In genomic region chr15:80317389-80318169, GRCh38 we compare ENCODE assay signal across 11 cellular contexts.
A peak's percentile ranks its signal among the peaks of the same experiment; 100 is the strongest.
DNase-seq lines count a peak whose midpoint lies in the region; ATAC-seq and TF ChIP-seq lines count a peak whose summit lies in the region.
"Had no signal": no experiment of that assay in that cellular context is flagged by ENCODE, and none has a peak within 500 bp of the region (broad histone marks: within the 10 kb centered on the region; RNA-seq: fewer than 3 reads in every experiment).

No MANE protein-coding gene starts in this region.

- peak overlapping the region; percentile 49 for H3K27ac Mint-ChIP-seq in stimulated activated naive CD8-positive, alpha-beta T cell treated with anti-CD3 and anti-CD28 coated beads, Interleukin-15, Interleukin-2, amounts not matched to agents 100 ng/mL and 50 ng/mL, for 24 hours
- peak overlapping the region in 1 of 2 donors; percentile 95 for H3K27ac Mint-ChIP-seq in stimulated activated naive CD8-positive, alpha-beta T cell treated with anti-CD3 and anti-CD28 coated beads, Interleukin-15, amount 100 ng/mL, for 72 hours
- H3K27ac Mint-ChIP-seq: CD4-positive, CD25-positive, alpha-beta regulatory T cell had no signal

- peak overlapping the region; percentile 1 for H3K27ac ChIP-seq in right cardiac atrium (ENCODE audit: low read length)
- H3K27ac ChIP-seq: neutrophil had no signal

- no peaks in the 10 kb centered on the region for H3K9me3 Mint-ChIP-seq in stimulated activated naive CD8-positive, alpha-beta T cell treated with anti-CD3 and anti-CD28 coated beads, Interleukin-15, Interleukin-2, amounts not matched to agents 100 ng/mL and 50 ng/mL, for 24 hours
- H3K9me3 Mint-ChIP-seq in stimulated activated naive CD8-positive, alpha-beta T cell treated with anti-CD3 and anti-CD28 coated beads, Interleukin-15, amount 100 ng/mL, for 72 hours = no peaks in the 10 kb centered on the region
- H3K9me3 Mint-ChIP-seq: CD4-positive, CD25-positive, alpha-beta regulatory T cell had no signal

- no peaks in the 10 kb centered on the region for H3K36me3 Mint-ChIP-seq in stimulated activated naive CD8-positive, alpha-beta T cell treated with anti-CD3 and anti-CD28 coated beads, Interleukin-15, Interleukin-2, amounts not matched to agents 100 ng/mL and 50 ng/mL, for 24 hours (ENCODE audit: low read depth)
- H3K36me3 Mint-ChIP-seq: CD4-positive, CD25-positive, alpha-beta regulatory T cell had no signal

- H3K9me3 ChIP-seq in right cardiac atrium (ENCODE audit: control insufficient read depth, low read length) = no peaks in the 10 kb centered on the region
- H3K9me3 ChIP-seq: neutrophil had no signal

- no peaks in the 10 kb centered on the region for H3K4me1 Mint-ChIP-seq in stimulated activated naive CD8-positive, alpha-beta T cell treated with anti-CD3 and anti-CD28 coated beads, Interleukin-15, Interleukin-2, amounts not matched to agents 100 ng/mL and 50 ng/mL, for 24 hours (ENCODE audit: low read depth)
- H3K4me1 Mint-ChIP-seq in stimulated activated naive CD8-positive, alpha-beta T cell treated with anti-CD3 and anti-CD28 coated beads, Interleukin-15, amount 100 ng/mL, for 72 hours = no peaks in the 10 kb centered on the region
- H3K4me1 Mint-ChIP-seq: CD4-positive, CD25-positive, alpha-beta regulatory T cell had no signal

- no peak overlapping the region for H3K4me3 Mint-ChIP-seq in stimulated activated naive CD8-positive, alpha-beta T cell treated with anti-CD3 and anti-CD28 coated beads, Interleukin-15, Interleukin-2, amounts not matched to agents 100 ng/mL and 50 ng/mL, for 24 hours
- no peak overlapping the region for H3K4me3 Mint-ChIP-seq in stimulated activated naive CD8-positive, alpha-beta T cell treated with anti-CD3 and anti-CD28 coated beads, Interleukin-15, amount 100 ng/mL, for 72 hours

- DNase-seq in stimulated activated naive CD8-positive, alpha-beta T cell treated with anti-CD3 and anti-CD28 coated beads, Interleukin-15, amount 100 ng/mL, for 72 hours = no peak
- DNase-seq in astrocyte of the spinal cord (ENCODE audit: low read depth, low spot score) (peak; percentile 72), right cardiac atrium (peak; percentile 64 to 72 (median 65)), HT-29 (ENCODE audit: low spot score) (no peak), GM13977 (ENCODE audit: low spot score) (no peak)
- DNase-seq in activated CD4-positive, CD25-positive, alpha-beta regulatory T cell treated with anti-CD3 and anti-CD28 coated beads, Interleukin-2, amount 50 U/mL, for 72 hours = no peak
- DNase-seq: CD4-positive, CD25-positive, alpha-beta regulatory T cell; NCI-H1092 had no signal

- in situ Hi-C loops in astrocyte of the spinal cord (cut with HindIII; ENCODE audit: low sequenced_read_pairs) (no loop called here), GM13977 (cut with MboI; ENCODE audit: low pct_unique_long_range_greater_than_20kb, low sequenced_read_pairs, unreplicated experiment) (no loop called here)

- no peaks in the 10 kb centered on the region for H3K4me1 ChIP-seq in right cardiac atrium (ENCODE audit: control insufficient read depth, insufficient read depth, low read length)

- ATAC-seq in stimulated activated naive CD8-positive, alpha-beta T cell treated with anti-CD3 and anti-CD28 coated beads, Interleukin-15, amount 100 ng/mL, for 72 hours = no peak
- ATAC-seq in right cardiac atrium (peak; percentile 95 to 97), GM21423 (IDR thresholded peaks at IDR 0.05; ENCODE audit: unreplicated experiment) (no peak)

- 58% methylated on average over 8 of the region's 8 CpGs for WGBS in right cardiac atrium

- no peak overlapping the region for H3K4me3 ChIP-seq in astrocyte of the spinal cord (ENCODE audit: low read depth, low read length)
- H3K4me3 ChIP-seq in right cardiac atrium (ENCODE audit: low read length) = no peak overlapping the region

- peaks cover 38% of the 10 kb centered on the region for H3K27me3 Mint-ChIP-seq in stimulated activated naive CD8-positive, alpha-beta T cell treated with anti-CD3 and anti-CD28 coated beads, Interleukin-15, Interleukin-2, amounts not matched to agents 100 ng/mL and 50 ng/mL, for 24 hours
- peaks cover 44% of the 10 kb centered on the region for H3K27me3 Mint-ChIP-seq in stimulated activated naive CD8-positive, alpha-beta T cell treated with anti-CD3 and anti-CD28 coated beads, Interleukin-15, amount 100 ng/mL, for 72 hours

- H3K27me3 ChIP-seq in right cardiac atrium (ENCODE audit: control insufficient read depth, insufficient read depth) = no peaks in the 10 kb centered on the region
- H3K27me3 ChIP-seq: neutrophil had no signal

- intact Hi-C loops in right cardiac atrium (cut with DNase I) = no loop called here

- TF ChIP-seq CTCF in astrocyte of the spinal cord (IDR thresholded peaks at IDR 0.05; ENCODE audit: low read depth, low read length) (no peak), GM13977 (IDR thresholded peaks at IDR 0.05; ENCODE audit: extremely low read depth, insufficient read depth, missing control alignments) (no peak)

Comparison
In these comparisons a context has a peak if more than half of its experiments do, and no peak if none do; other contexts are left out.
1. ATAC-seq: peak in right cardiac atrium (2 of 2); none in stimulated activated naive CD8-positive, alpha-beta T cell treated with anti-CD3 and anti-CD28 coated beads, Interleukin-15, amount 100 ng/mL, for 72 hours (single experiment) and GM21423 (single experiment).
2. DNase-seq: peak in astrocyte of the spinal cord (single experiment) and right cardiac atrium (3 of 3); none in stimulated activated naive CD8-positive, alpha-beta T cell treated with anti-CD3 and anti-CD28 coated beads, Interleukin-15, amount 100 ng/mL, for 72 hours (0 of 2), HT-29 (single experiment), activated CD4-positive, CD25-positive, alpha-beta regulatory T cell treated with anti-CD3 and anti-CD28 coated beads, Interleukin-2, amount 50 U/mL, for 72 hours (single experiment) and GM13977 (single experiment).